ENCODE assay signal across 18 cellular contexts in the genomic region with DNA sequence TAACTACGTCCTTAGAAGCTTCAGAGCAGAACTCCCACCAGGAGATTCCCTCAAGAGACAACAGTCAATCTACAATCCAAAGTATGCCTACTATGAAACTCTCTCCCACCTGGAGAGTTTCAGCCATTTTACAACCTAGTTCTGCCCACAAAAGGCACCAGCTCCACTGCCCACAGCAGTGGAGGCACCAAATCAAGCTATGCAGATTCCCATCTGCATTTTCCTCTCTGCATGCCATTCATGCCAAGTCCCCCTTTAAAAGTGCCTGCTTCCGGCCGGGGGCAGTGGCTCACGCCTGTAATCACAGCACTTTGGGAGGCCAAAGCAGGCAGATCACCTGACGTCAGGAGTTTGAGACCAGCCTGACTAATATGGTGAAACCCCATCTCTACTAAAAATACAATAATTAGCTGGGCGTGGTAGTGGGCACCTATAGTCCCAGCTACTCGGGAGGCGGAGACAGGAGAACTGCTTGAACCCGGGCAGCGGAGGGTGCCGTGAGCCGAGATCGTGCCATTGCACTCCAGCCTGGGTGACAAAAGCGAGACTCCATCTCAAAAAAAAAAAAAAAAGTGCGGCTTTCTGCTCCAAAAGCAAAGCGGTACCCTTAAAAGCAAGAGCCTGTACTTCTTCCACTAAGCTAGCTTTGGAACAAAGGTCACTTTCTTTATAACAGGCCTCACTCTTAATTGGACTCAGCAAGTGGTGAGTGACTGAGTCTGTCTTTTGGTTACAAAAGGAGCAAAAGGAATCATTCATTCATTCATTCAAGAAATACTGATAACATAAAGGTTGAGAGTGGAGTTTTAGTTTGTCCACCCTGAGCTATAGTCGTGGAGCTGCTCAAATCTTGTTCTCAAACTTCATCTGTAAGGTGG. TPM values are rescaled to one million over a fixed set of nuclear protein-coding genes. Genes with fewer than 3 reads are reported as not detected.
"Had no signal": no experiment of that assay in that cellular context is flagged by ENCODE, and none has a peak within 500 bp of the region (broad histone marks: within the 10 kb centered on the region; RNA-seq: fewer than 3 reads in every experiment).

No MANE protein-coding gene starts in this region.

- ATAC-seq: activated CD8-positive, alpha-beta T cell treated with anti-CD3 and anti-CD28 coated beads, Interleukin-2, amount 10 ng/mL, durations not matched to agents 7 days and 5 days; activated naive CD4-positive, alpha-beta T cell treated with anti-CD3 and anti-CD28 coated beads, Interleukin-2, amount 50 U/mL, for 72 hours; activated T-cell treated with anti-CD3 and anti-CD28 coated beads, Interleukin-2, amount 50 U/mL, for 72 hours; esophagus mucosa; naive thymus-derived CD4-positive, alpha-beta T cell; stimulated activated naive B cell treated with anti-CD40 and anti-IgM and Interleukin-4, amounts not matched to agents 10 μg/mL and 1 μg/mL and 100 μg/mL, for 72 hours had no signal

- H3K27ac ChIP-seq: cardiac muscle cell, tibial nerve had no signal

- H3K27ac Mint-ChIP-seq: activated CD8-positive, alpha-beta T cell treated with anti-CD3 and anti-CD28 coated beads, Interleukin-2, amount 10 ng/mL, durations not matched to agents 7 days and 5 days; activated naive CD4-positive, alpha-beta T cell treated with anti-CD3 and anti-CD28 coated beads, Interleukin-2, amount 50 U/mL, for 72 hours; activated T-cell treated with anti-CD3 and anti-CD28 coated beads, Interleukin-2, amount 50 U/mL, for 72 hours; stimulated activated naive B cell treated with anti-CD40 and anti-IgM and Interleukin-4, amounts not matched to agents 10 μg/mL and 1 μg/mL and 100 μg/mL, for 72 hours had no signal

- H3K9me3 ChIP-seq: tibial nerve had no signal

- DNase-seq: activated CD4-positive, alpha-beta T cell treated with anti-CD3 and anti-CD28 coated beads for 4 hours; activated CD8-positive, alpha-beta memory T cell treated with anti-CD3 and anti-CD28 coated beads, Interleukin-2, amount 50 U/mL, for 4 hours; activated CD8-positive, alpha-beta T cell treated with anti-CD3 and anti-CD28 coated beads, Interleukin-2, amount 10 ng/mL, durations not matched to agents 7 days and 5 days; activated gamma-delta T cell; activated T-cell treated with anti-CD3 and anti-CD28 coated beads, Interleukin-2, amount 50 U/mL, for 72 hours; kidney glomerular epithelial cell; naive thymus-derived CD4-positive, alpha-beta T cell; posterior cingulate gyrus; retina; stimulated activated CD4-positive, alpha-beta T cell treated with anti-CD3 and anti-CD28 coated beads, Interleukin-15, amount 100 ng/mL, for 24 hours; stimulated activated CD4-positive, alpha-beta T cell treated with anti-CD3 and anti-CD28 coated beads, Interleukin-4, amount 100 ng/mL, for 1 hour; stimulated activated naive B cell treated with anti-CD40 and anti-IgM and Interleukin-4, amounts not matched to agents 10 μg/mL and 1 μg/mL and 100 μg/mL, for 72 hours; T-helper 2 cell had no signal

- H3K4me3 ChIP-seq: cardiac muscle cell, lung, tibial nerve had no signal

- H3K4me1 Mint-ChIP-seq: naive thymus-derived CD4-positive, alpha-beta T cell; stimulated activated naive B cell treated with anti-CD40 and anti-IgM and Interleukin-4, amounts not matched to agents 10 μg/mL and 1 μg/mL and 100 μg/mL, for 72 hours had no signal

- H3K36me3 Mint-ChIP-seq: activated naive CD4-positive, alpha-beta T cell treated with anti-CD3 and anti-CD28 coated beads, Interleukin-2, amount 50 U/mL, for 72 hours; naive thymus-derived CD4-positive, alpha-beta T cell; stimulated activated naive B cell treated with anti-CD40 and anti-IgM and Interleukin-4, amounts not matched to agents 10 μg/mL and 1 μg/mL and 100 μg/mL, for 72 hours had no signal

- H3K9me3 Mint-ChIP-seq: activated naive CD4-positive, alpha-beta T cell treated with anti-CD3 and anti-CD28 coated beads, Interleukin-2, amount 50 U/mL, for 72 hours; activated T-cell treated with anti-CD3 and anti-CD28 coated beads, Interleukin-2, amount 50 U/mL, for 72 hours; naive thymus-derived CD4-positive, alpha-beta T cell; stimulated activated naive B cell treated with anti-CD40 and anti-IgM and Interleukin-4, amounts not matched to agents 10 μg/mL and 1 μg/mL and 100 μg/mL, for 72 hours had no signal

- H3K4me1 ChIP-seq: tibial nerve had no signal

- H3K36me3 ChIP-seq: cardiac muscle cell, tibial nerve had no signal

- H3K27me3 ChIP-seq: cardiac muscle cell, tibial nerve had no signal

- H3K4me3 Mint-ChIP-seq: activated CD8-positive, alpha-beta T cell treated with anti-CD3 and anti-CD28 coated beads, Interleukin-2, amount 10 ng/mL, durations not matched to agents 7 days and 5 days; activated T-cell treated with anti-CD3 and anti-CD28 coated beads, Interleukin-2, amount 50 U/mL, for 72 hours; naive thymus-derived CD4-positive, alpha-beta T cell; stimulated activated naive B cell treated with anti-CD40 and anti-IgM and Interleukin-4, amounts not matched to agents 10 μg/mL and 1 μg/mL and 100 μg/mL, for 72 hours had no signal

RNA-seq across cellular contexts. Expression of a gene that starts 10.1 kb away (rescaled TPM):
- polyA plus RNA-seq: naive thymus-derived CD4-positive, alpha-beta T cell had no signal
